Comparison of ENCODE assay signal across 14 cellular contexts in the genomic region with DNA sequence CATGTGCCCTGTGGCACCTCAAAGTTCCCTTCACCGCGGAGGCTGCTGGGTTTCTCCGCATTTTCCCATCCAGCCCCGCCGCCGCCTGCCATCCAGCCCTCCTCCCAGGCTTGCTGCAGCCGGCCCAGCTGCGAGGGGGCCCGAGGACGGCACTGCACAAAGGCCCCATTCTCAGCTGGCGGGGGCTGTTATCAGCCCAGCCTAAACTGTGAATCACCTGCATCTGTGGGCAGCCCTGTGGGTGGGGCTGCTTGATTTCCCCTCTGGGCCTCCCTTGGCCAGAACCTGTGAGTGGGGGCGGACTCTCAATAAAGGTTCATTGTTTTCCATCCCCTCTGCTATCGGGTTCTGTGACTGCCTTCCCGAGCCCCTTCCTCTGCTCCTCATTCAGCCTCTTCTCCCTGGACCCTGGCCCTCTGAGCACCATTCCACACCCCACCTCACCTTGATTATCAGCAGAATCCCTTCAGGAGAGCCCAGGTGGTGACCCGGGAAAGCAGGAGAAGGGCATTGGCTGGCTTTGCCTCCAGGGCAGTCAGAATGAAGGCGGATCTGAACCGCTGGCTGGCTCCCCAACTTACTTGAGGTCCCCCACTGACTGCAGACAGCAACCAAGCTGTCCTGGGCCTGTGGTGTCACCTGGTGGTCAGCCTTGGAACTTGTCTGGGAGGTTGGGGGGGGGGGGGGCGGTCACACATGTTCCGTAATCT.
DNase-seq lines count a peak whose midpoint lies in the region; ATAC-seq, FAIRE-seq and TF ChIP-seq lines count a peak whose summit lies in the region.
"Had no signal": no experiment of that assay in that cellular context is flagged by ENCODE, and none has a peak within 500 bp of the region (broad histone marks: within the 10 kb centered on the region; RNA-seq: fewer than 3 reads in every experiment).

No MANE protein-coding gene starts in this region.

- ATAC-seq in DND-41 (ENCODE audit: insufficient read depth, low read depth), result no peak

- H3K9me3 ChIP-seq in DND-41 (ENCODE audit: insufficient read depth, low read length, severe bottlenecking) (peaks cover 7% of the 10 kb centered on the region), OCI-LY7 (ENCODE audit: low read length) (no peaks in the 10 kb centered on the region), esophagus squamous epithelium (peaks cover 0 to 22% (median 6%) of the 10 kb centered on the region in 3 donors), vagina (no peaks in the 10 kb centered on the region)
- H3K9me3 ChIP-seq: uterus had no signal

- no peaks in the 10 kb centered on the region for H3K9me2 ChIP-seq in OCI-LY7 (ENCODE audit: insufficient read depth, low read length)

- POLR2A ChIA-PET in OCI-LY7 (lab: Charles Lee), result interaction anchor here (0.6 kb wide), 2 partner anchors 24 to 74 kb away, joined by 3 to 6 read pairs; no protein-coding TSS in a partner anchor

- TF ChIP-seq CTCF in DND-41 (IDR thresholded peaks at IDR 0.05; ENCODE audit: borderline replicate concordance, extremely low read depth, low read length, poor library complexity, severe bottlenecking) (peak; percentile 49), OCI-LY7 (conservative IDR thresholded peaks at IDR 0.05; ENCODE audit: low read length) (peak; percentile 67), esophagus squamous epithelium (IDR thresholded peaks at IDR 0.05) (peak in 4 of 6 experiments; percentile 18 to 77 (median 42)), vagina (IDR thresholded peaks at IDR 0.05) (no peak)

- BruUV-seq in OCI-LY7 (replicated peaks; lab: Mats Ljungman, UMichigan), result no TSS peak

- H3K36me3 ChIP-seq in DND-41 (ENCODE audit: insufficient read depth, low read length) (no peaks in the 10 kb centered on the region), OCI-LY7 (ENCODE audit: insufficient read depth, low read length) (no peaks in the 10 kb centered on the region), esophagus squamous epithelium (no peaks in the 10 kb centered on the region), vagina (no peaks in the 10 kb centered on the region)
- H3K36me3 ChIP-seq: esophagus muscularis mucosa, uterus had no signal

- H2AFZ ChIP-seq in DND-41 (ENCODE audit: low read depth, low read length) (no peak overlapping the region), OCI-LY7 (ENCODE audit: low read length) (no peak overlapping the region)

- H3K9ac ChIP-seq in DND-41 (ENCODE audit: low read depth, low read length), result no peak overlapping the region

- in situ Hi-C loops in G401 (cut with HindIII; ENCODE audit: low sequenced_read_pairs), result no loop called here

- H3K27me3 ChIP-seq in DND-41 (ENCODE audit: insufficient read depth, low read length, poor library complexity), result no peaks in the 10 kb centered on the region
- no peaks in the 10 kb centered on the region for H3K27me3 ChIP-seq in esophagus squamous epithelium
- H3K27me3 ChIP-seq in vagina, result no peaks in the 10 kb centered on the region
- H3K27me3 ChIP-seq: esophagus muscularis mucosa, uterus had no signal

- CTCF ChIA-PET in OCI-LY7 (lab: Charles Lee; ENCODE audit: unreplicated experiment), result no interaction called here

- H4K20me1 ChIP-seq in DND-41 (ENCODE audit: insufficient read depth, low read length), result no peaks in the 10 kb centered on the region
- H4K20me1 ChIP-seq in OCI-LY7 (ENCODE audit: insufficient read depth, low read length), result no peaks in the 10 kb centered on the region

- TF ChIP-seq POLR2A in esophagus squamous epithelium (IDR thresholded peaks at IDR 0.05), result no peak
- TF ChIP-seq POLR2A in vagina (IDR thresholded peaks at IDR 0.05), result no peak

- peaks cover 47% of the 10 kb centered on the region for H3K4me1 ChIP-seq in DND-41 (ENCODE audit: insufficient read depth, low read length)
- no peaks in the 10 kb centered on the region for H3K4me1 ChIP-seq in OCI-LY7 (ENCODE audit: insufficient read depth, low read length, poor library complexity, severe bottlenecking)
- H3K4me1 ChIP-seq in esophagus squamous epithelium, result peaks cover 16 to 41% (median 18%) of the 10 kb centered on the region in 3 donors
- H3K4me1 ChIP-seq in vagina, result peaks cover 44% of the 10 kb centered on the region

- WGBS in esophagus squamous epithelium, 2 donors, result 90 to 91% methylated on average over 6 to 12 of the region's 19 CpGs

- H3K4me3 ChIP-seq in DND-41 (ENCODE audit: low read depth in 1 of 2, low read length in 2 of 2) (no peak overlapping the region), OCI-LY7 (ENCODE audit: low read depth, low read length, poor library complexity, severe bottlenecking) (no peak overlapping the region), esophagus squamous epithelium (no peak overlapping the region), vagina (no peak overlapping the region)
- H3K4me3 ChIP-seq: esophagus muscularis mucosa, uterus had no signal

- H3K4me2 ChIP-seq in DND-41 (ENCODE audit: insufficient read depth, low read length) (no peak overlapping the region), OCI-LY7 (ENCODE audit: low read length) (no peak overlapping the region)

- H3K79me2 ChIP-seq in DND-41 (ENCODE audit: insufficient read depth, low read length), result no peaks in the 10 kb centered on the region
- no peaks in the 10 kb centered on the region for H3K79me2 ChIP-seq in OCI-LY7 (ENCODE audit: insufficient read depth, low read depth, low read length)

- DNase-seq in DND-41 (no peak), OCI-LY7 (ENCODE audit: low spot score) (peak; percentile 16), esophagus squamous epithelium (lab: John Stamatoyannopoulos, UW) (no peak), occipital lobe (lab: John Stamatoyannopoulos, UW) (peak; percentile 37), vagina (ENCODE audit: extremely low spot score in 2 of 2) (no peak), G401 (ENCODE audit: low spot score) (no peak), SKM-1 (lab: John Stamatoyannopoulos, UW; ENCODE audit: unreplicated experiment) (no peak), RCC 7860 (ENCODE audit: low spot score) (no peak)
- DNase-seq: activated naive CD8-positive, alpha-beta T cell treated with anti-CD3 and anti-CD28 coated beads for 36 hours; KG1; stimulated activated CD4-positive, alpha-beta T cell treated with anti-CD3 and anti-CD28 coated beads, Interleukin-4, amount 100 ng/mL, for 24 hours had no signal

- FAIRE-seq in RCC 7860 (lab: Jason Lieb, UNC), result no peak
- FAIRE-seq: D721Med had no signal

- peak overlapping the region; percentile 23; the same call in 1 of the 2 replicates for H3K27ac ChIP-seq in DND-41 (ENCODE audit: low read length)
- no peak overlapping the region for H3K27ac ChIP-seq in OCI-LY7 (ENCODE audit: low read depth, low read length, poor library complexity, severe bottlenecking)
- H3K27ac ChIP-seq in esophagus squamous epithelium, result no peak overlapping the region
- H3K27ac ChIP-seq in vagina, result no peak overlapping the region
- H3K27ac ChIP-seq: esophagus muscularis mucosa, uterus had no signal

- intact Hi-C loops in OCI-LY7 (cut with micrococcal nuclease; ENCODE audit: unreplicated experiment) (loop anchor here (2.0 kb wide), 1 partner anchor 75 kb away; no protein-coding TSS in a partner anchor), esophagus squamous epithelium (cut with DNase I) (no loop called here), vagina (cut with DNase I) (loop anchor here (5.0 kb wide), 2 partner anchors 45 to 205 kb away; partner anchors contain the start of gene ZFP36L2)

Comparison
In these comparisons a context has a peak if more than half of its experiments do, and no peak if none do; other contexts are left out.
1. DNase-seq: peak in OCI-LY7 (single experiment) and occipital lobe (single experiment); none in DND-41 (single experiment), esophagus squamous epithelium (single experiment), vagina (0 of 2), G401 (single experiment), SKM-1 (single experiment) and RCC 7860 (single experiment).
2. CTCF ChIP-seq: peak in DND-41 (single experiment), OCI-LY7 (single experiment) and esophagus squamous epithelium (4 of 6); none in vagina (0 of 3).